Comparison of ENCODE assay signal across 8 cellular contexts in the genomic region with DNA sequence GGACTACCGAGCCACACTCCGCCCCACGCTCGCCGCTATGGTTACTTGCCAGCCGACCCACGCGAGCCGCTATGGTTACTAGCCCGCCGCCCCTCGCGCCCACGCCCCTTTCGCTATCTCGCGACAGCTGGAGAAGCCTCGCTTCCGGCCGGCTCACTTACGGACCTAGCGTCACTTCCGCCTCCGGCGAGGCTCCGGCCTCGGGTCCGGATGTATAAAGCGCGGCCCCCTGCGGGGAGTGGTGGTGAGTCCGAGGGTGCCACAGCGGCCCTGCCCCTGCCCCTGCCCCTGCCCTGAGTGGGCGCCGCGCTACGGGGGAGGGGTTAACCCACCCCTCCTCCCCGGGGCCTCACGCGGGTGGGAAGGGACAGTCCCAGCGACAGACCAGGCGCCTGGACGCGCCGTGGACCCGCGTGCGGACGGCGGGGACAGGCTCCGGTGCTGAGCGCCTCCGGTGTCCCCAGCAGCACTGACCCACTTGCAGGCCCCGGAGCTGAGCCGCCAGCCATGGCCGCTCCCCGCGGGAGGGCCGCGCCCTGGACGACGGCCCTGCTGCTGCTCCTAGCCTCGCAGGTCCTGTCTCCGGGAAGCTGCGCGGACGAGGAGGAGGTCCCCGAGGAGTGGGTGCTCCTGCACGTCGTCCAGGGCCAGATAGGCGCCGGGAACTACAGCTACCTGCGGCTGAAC. TPM values are rescaled to one million over a fixed set of nuclear protein-coding genes. Genes with fewer than 3 reads are reported as not detected.
A peak's percentile ranks its signal among the peaks of the same experiment; 100 is the strongest.
DNase-seq lines count a peak whose midpoint lies in the region; ATAC-seq and TF ChIP-seq lines count a peak whose summit lies in the region.

Gene C6orf120, plus strand, starts transcription at position 174 of the 687 bp plus-strand sequence. Its CDS starts 334 bp downstream, at position 508.
Gene WDR27, minus strand, starts transcription at position 77 of the 687 bp plus-strand sequence. CDS start 13,024 bp downstream, outside the sequence.

- peaks cover 33% of the 10 kb centered on the region for H3K4me1 Mint-ChIP-seq in T-helper 17 cell

- intact Hi-C loops in uterus (cut with DNase I; ENCODE audit: low total_unique reads) = no loop called here

- H3K4me3 Mint-ChIP-seq in T-helper 17 cell = peak within 1 kb of the TSS; percentile 90

- H3K36me3 ChIP-seq in right atrium auricular region (no peaks in the 10 kb centered on the region), uterus (no peaks in the 10 kb centered on the region)

- H3K27ac Mint-ChIP-seq in T-helper 17 cell = peak within 1 kb of the TSS; percentile 92

- no peaks in the 10 kb centered on the region for H3K27me3 ChIP-seq in right atrium auricular region
- no peaks in the 10 kb centered on the region for H3K27me3 ChIP-seq in uterus

- H3K27ac ChIP-seq in angular gyrus (ENCODE audit: low read depth, low read length) (peak within 1 kb of the TSS; percentile 78), right atrium auricular region (peak within 1 kb of the TSS; percentile 93 to 94), uterus (peak within 1 kb of the TSS; percentile 86 to 91)

- H3K4me1 ChIP-seq in right atrium auricular region (peaks cover 0 to 32% of the 10 kb centered on the region in 2 donors), uterus (peaks cover 0 to 9% of the 10 kb centered on the region in 2 donors)

- H3K4me3 ChIP-seq in right atrium auricular region = peak within 1 kb of the TSS; percentile 90 to 91
- peak within 1 kb of the TSS; percentile 67 to 82 for H3K4me3 ChIP-seq in uterus

- H3K36me3 Mint-ChIP-seq in T-helper 17 cell (ENCODE audit: low read depth) = no peaks in the 10 kb centered on the region

- ATAC-seq in HG02885 (IDR thresholded peaks at IDR 0.05; ENCODE audit: poor library complexity, unreplicated experiment) (peak; percentile 92), T-helper 17 cell (peak; percentile 91)

- no peak for TF ChIP-seq CTCF in right atrium auricular region (IDR thresholded peaks at IDR 0.05)
- peak in 2 of 4 experiments; percentile 16 to 18 for TF ChIP-seq CTCF in uterus (IDR thresholded peaks at IDR 0.05)

- no peaks in the 10 kb centered on the region for H3K27me3 Mint-ChIP-seq in T-helper 17 cell

- TF ChIP-seq POLR2A in GM15510 (IDR thresholded peaks at IDR 0.05; ENCODE audit: borderline replicate concordance, extremely low read depth, insufficient read length) = peak; percentile 90
- TF ChIP-seq POLR2A in uterus (IDR thresholded peaks at IDR 0.05) = peak; percentile 84 to 96

- H3K9me3 ChIP-seq in T-helper 17 cell (ENCODE audit: control insufficient read depth, low read length, poor library complexity, severe bottlenecking) (no peaks in the 10 kb centered on the region), right atrium auricular region (no peaks in the 10 kb centered on the region), uterus (no peaks in the 10 kb centered on the region)

- DNase-seq in NCI-H1694 treated with DMSO at 0.1 percent for 48 hours (lab: John Stamatoyannopoulos, UW) (peak; percentile 73), T-helper 17 cell (peak; percentile 93 to 94 (median 94)), right atrium auricular region (ENCODE audit: low spot score) (peak; percentile 96), pulmonary artery endothelial cell (ENCODE audit: low read depth, low spot score) (peak; percentile 88), uterus (peak; percentile 94 to 95)

RNA-seq across cellular contexts. Expression of gene C6orf120, which starts in this region (rescaled TPM):
- total RNA-seq in T-helper 17 cell (10 to 100 TPM; 16.3 to 17.8 TPM), right atrium auricular region (10 to 100 TPM; 18.0 to 19.6 TPM), pulmonary artery endothelial cell (24.3 and 26.6 TPM in 2 replicates), uterus (10 to 100 TPM; 16.7 to 35.3 (median 29.2) TPM)

RNA-seq across cellular contexts. Expression of gene WDR27, which starts in this region (rescaled TPM):
- total RNA-seq in T-helper 17 cell (10 to 100 TPM; 25.7 to 26.0 TPM), right atrium auricular region (1 to 10 TPM; 3.5 to 4.7 TPM), pulmonary artery endothelial cell (23.4 and 24.0 TPM in 2 replicates), uterus (10 to 100 TPM; 41.8 to 69.7 (median 59.7) TPM)

Comparison
In these comparisons a context has a peak if more than half of its experiments do, and no peak if none do; other contexts are left out.
1. Peak in every context shown above with its lines: DNase-seq, ATAC-seq, H3K4me3 ChIP-seq and H3K27ac ChIP-seq.